In the genomic region with DNA sequence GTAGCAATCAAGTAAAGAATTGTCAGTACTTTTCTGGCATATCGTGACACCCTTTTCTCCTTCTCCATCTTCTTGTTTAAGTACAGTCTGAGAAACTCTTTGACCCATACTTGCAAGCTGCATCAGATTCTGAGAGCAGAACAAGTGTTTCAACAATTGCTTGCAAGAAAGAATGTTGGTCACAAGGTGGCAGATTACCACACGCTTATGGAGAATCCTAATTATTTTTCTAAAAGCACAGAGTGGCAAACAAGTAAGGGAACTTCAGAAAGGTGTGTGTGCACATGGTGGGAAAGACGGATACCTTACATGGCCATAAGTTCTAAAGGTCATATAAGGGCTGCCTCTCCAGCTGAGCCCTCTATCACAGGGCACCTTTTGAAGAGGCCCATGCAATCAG, we compare ENCODE assay signal across 1 cellular context.
TF ChIP-seq lines count a peak whose summit lies in the region.

No MANE protein-coding gene starts in this region.

TF ChIP-seq in K562, 482 proteins besides CTCF, POLR2A, EP300 and RAD21 (continued from another document):
- TF ChIP-seq, protein P1, sequence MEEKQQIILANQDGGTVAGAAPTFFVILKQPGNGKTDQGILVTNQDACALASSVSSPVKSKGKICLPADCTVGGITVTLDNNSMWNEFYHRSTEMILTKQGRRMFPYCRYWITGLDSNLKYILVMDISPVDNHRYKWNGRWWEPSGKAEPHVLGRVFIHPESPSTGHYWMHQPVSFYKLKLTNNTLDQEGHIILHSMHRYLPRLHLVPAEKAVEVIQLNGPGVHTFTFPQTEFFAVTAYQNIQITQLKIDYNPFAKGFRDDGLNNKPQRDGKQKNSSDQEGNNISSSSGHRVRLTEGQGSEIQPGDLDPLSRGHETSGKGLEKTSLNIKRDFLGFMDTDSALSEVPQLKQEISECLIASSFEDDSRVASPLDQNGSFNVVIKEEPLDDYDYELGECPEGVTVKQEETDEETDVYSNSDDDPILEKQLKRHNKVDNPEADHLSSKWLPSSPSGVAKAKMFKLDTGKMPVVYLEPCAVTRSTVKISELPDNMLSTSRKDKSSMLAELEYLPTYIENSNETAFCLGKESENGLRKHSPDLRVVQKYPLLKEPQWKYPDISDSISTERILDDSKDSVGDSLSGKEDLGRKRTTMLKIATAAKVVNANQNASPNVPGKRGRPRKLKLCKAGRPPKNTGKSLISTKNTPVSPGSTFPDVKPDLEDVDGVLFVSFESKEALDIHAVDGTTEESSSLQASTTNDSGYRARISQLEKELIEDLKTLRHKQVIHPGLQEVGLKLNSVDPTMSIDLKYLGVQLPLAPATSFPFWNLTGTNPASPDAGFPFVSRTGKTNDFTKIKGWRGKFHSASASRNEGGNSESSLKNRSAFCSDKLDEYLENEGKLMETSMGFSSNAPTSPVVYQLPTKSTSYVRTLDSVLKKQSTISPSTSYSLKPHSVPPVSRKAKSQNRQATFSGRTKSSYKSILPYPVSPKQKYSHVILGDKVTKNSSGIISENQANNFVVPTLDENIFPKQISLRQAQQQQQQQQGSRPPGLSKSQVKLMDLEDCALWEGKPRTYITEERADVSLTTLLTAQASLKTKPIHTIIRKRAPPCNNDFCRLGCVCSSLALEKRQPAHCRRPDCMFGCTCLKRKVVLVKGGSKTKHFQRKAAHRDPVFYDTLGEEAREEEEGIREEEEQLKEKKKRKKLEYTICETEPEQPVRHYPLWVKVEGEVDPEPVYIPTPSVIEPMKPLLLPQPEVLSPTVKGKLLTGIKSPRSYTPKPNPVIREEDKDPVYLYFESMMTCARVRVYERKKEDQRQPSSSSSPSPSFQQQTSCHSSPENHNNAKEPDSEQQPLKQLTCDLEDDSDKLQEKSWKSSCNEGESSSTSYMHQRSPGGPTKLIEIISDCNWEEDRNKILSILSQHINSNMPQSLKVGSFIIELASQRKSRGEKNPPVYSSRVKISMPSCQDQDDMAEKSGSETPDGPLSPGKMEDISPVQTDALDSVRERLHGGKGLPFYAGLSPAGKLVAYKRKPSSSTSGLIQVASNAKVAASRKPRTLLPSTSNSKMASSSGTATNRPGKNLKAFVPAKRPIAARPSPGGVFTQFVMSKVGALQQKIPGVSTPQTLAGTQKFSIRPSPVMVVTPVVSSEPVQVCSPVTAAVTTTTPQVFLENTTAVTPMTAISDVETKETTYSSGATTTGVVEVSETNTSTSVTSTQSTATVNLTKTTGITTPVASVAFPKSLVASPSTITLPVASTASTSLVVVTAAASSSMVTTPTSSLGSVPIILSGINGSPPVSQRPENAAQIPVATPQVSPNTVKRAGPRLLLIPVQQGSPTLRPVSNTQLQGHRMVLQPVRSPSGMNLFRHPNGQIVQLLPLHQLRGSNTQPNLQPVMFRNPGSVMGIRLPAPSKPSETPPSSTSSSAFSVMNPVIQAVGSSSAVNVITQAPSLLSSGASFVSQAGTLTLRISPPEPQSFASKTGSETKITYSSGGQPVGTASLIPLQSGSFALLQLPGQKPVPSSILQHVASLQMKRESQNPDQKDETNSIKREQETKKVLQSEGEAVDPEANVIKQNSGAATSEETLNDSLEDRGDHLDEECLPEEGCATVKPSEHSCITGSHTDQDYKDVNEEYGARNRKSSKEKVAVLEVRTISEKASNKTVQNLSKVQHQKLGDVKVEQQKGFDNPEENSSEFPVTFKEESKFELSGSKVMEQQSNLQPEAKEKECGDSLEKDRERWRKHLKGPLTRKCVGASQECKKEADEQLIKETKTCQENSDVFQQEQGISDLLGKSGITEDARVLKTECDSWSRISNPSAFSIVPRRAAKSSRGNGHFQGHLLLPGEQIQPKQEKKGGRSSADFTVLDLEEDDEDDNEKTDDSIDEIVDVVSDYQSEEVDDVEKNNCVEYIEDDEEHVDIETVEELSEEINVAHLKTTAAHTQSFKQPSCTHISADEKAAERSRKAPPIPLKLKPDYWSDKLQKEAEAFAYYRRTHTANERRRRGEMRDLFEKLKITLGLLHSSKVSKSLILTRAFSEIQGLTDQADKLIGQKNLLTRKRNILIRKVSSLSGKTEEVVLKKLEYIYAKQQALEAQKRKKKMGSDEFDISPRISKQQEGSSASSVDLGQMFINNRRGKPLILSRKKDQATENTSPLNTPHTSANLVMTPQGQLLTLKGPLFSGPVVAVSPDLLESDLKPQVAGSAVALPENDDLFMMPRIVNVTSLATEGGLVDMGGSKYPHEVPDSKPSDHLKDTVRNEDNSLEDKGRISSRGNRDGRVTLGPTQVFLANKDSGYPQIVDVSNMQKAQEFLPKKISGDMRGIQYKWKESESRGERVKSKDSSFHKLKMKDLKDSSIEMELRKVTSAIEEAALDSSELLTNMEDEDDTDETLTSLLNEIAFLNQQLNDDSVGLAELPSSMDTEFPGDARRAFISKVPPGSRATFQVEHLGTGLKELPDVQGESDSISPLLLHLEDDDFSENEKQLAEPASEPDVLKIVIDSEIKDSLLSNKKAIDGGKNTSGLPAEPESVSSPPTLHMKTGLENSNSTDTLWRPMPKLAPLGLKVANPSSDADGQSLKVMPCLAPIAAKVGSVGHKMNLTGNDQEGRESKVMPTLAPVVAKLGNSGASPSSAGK (IDR thresholded peaks at IDR 0.05), result no peak
- TF ChIP-seq SMAD4 (CRISPR knock-in tag; conservative IDR thresholded peaks at IDR 0.05) (no peak), CHD2 (IDR thresholded peaks at IDR 0.05; ENCODE audit: low read depth, low read length) (no peak), CBX3 (IDR thresholded peaks at IDR 0.05; ENCODE audit: borderline replicate concordance in 1 of 2, low read length in 2 of 2) (no peak), ZFPM2 (CRISPR knock-in tag; IDR thresholded peaks at IDR 0.05) (no peak), HOXB6 (CRISPR knock-in tag; IDR thresholded peaks at IDR 0.05; ENCODE audit: borderline replicate concordance) (no peak)
- TF ChIP-seq, protein P2, sequence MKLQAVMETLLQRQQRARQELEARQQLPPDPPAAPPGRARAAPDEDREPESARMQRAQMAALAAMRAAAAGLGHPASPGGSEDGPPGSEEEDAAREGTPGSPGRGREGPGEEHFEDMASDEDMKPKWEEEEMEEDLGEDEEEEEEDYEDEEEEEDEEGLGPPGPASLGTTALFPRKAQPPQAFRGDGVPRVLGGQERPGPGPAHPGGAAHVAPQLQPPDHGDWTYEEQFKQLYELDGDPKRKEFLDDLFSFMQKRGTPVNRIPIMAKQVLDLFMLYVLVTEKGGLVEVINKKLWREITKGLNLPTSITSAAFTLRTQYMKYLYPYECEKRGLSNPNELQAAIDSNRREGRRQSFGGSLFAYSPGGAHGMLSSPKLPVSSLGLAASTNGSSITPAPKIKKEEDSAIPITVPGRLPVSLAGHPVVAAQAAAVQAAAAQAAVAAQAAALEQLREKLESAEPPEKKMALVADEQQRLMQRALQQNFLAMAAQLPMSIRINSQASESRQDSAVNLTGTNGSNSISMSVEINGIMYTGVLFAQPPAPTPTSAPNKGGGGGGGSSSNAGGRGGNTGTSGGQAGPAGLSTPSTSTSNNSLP (IDR thresholded peaks at IDR 0.05; ENCODE audit: borderline replicate concordance, low read depth, low read length), result no peak
- TF ChIP-seq, protein P3, sequence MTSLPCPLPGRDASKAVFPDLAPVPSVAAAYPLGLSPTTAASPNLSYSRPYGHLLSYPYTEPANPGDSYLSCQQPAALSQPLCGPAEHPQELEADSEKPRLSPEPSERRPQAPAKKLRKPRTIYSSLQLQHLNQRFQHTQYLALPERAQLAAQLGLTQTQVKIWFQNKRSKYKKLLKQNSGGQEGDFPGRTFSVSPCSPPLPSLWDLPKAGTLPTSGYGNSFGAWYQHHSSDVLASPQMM (CRISPR knock-in tag; IDR thresholded peaks at IDR 0.05), result no peak
